ENCODE assay signal across 8 cellular contexts in genomic region chr14:22653012-22653621, GRCh38. TPM values are rescaled to one million over a fixed set of nuclear protein-coding genes. Genes with fewer than 3 reads are reported as not detected.
DNase-seq lines count a peak whose midpoint lies in the region; ATAC-seq and TF ChIP-seq lines count a peak whose summit lies in the region.

No MANE protein-coding gene starts in this region.

- DNase-seq in Right ventricle myocardium inferior (ENCODE audit: missing footprints) (no peak), cardiac septum (ENCODE audit: low spot score) (no peak), LNCaP clone FGC (ENCODE audit: low read depth) (peak; percentile 30), RWPE2 (ENCODE audit: low spot score) (no peak), heart left ventricle (peak in 4 of 5 donors; percentile 31 to 53 (median 48)), sigmoid colon (peak; percentile 72)
- DNase-seq in activated naive CD4-positive, alpha-beta T cell treated with anti-CD3 and anti-CD28 coated beads, Interleukin-2, amount 10 ng/mL, durations not matched to agents 7 days and 5 days = peak; percentile 70

- H3K4me3 ChIP-seq in LNCaP clone FGC (ENCODE audit: low read depth, low read length) (no peak overlapping the region), RWPE2 (ENCODE audit: severe bottlenecking) (no peak overlapping the region), heart left ventricle (no peak overlapping the region), sigmoid colon (no peak overlapping the region)

- no peak overlapping the region for H3K4me3 Mint-ChIP-seq in activated naive CD4-positive, alpha-beta T cell treated with anti-CD3 and anti-CD28 coated beads, Interleukin-2, amount 10 ng/mL, durations not matched to agents 7 days and 5 days

- TF ChIP-seq CTCF in LNCaP clone FGC (IDR thresholded peaks at IDR 0.05; ENCODE audit: control insufficient read depth, extremely low read depth, insufficient read depth) (peak; percentile 97), RWPE2 (IDR thresholded peaks at IDR 0.05; ENCODE audit: poor library complexity, severe bottlenecking) (peak; percentile 97), heart left ventricle (IDR thresholded peaks at IDR 0.05) (peak; percentile 65 to 80 (median 70)), sigmoid colon (IDR thresholded peaks at IDR 0.05) (peak; percentile 56 to 82 (median 72))

- CTCF ChIA-PET in activated naive CD4-positive, alpha-beta T cell treated with anti-CD3 and anti-CD28 coated beads, Interleukin-2, amount 10 ng/mL, durations not matched to agents 7 days and 5 days (lab: Charles Lee) = interaction anchor here (0.8 to 5.7 kb wide), 19 partner anchors 9 to 941 kb away, joined by 3 to 62 read pairs (median 4); partner anchors contain the start of genes ABHD4, AJUBA, DAD1 and OR6J1

- peaks cover 17% of the 10 kb centered on the region for H3K4me1 ChIP-seq in RWPE2 (ENCODE audit: insufficient read depth, poor library complexity, severe bottlenecking)
- peaks cover 0 to 2% (median 0%) of the 10 kb centered on the region in 12 donors for H3K4me1 ChIP-seq in heart left ventricle
- H3K4me1 ChIP-seq in sigmoid colon = peaks cover 0 to 9% (median 4%) of the 10 kb centered on the region in 4 donors

- 8 to 15% (median 13%) methylated on average over 4 of the region's 4 CpGs for WGBS in heart left ventricle, 4 donors
- WGBS in sigmoid colon, 2 donors = 4 to 10% methylated on average over 4 of the region's 4 CpGs

- no peaks in the 10 kb centered on the region for H3K36me3 ChIP-seq in RWPE2 (ENCODE audit: low read depth)
- no peaks in the 10 kb centered on the region for H3K36me3 ChIP-seq in heart left ventricle
- no peaks in the 10 kb centered on the region for H3K36me3 ChIP-seq in sigmoid colon

- no peaks in the 10 kb centered on the region for H3K27me3 ChIP-seq in RWPE2 (ENCODE audit: insufficient read depth, poor library complexity, severe bottlenecking)
- H3K27me3 ChIP-seq in heart left ventricle = no peaks in the 10 kb centered on the region
- no peaks in the 10 kb centered on the region for H3K27me3 ChIP-seq in sigmoid colon

- H3K9me3 ChIP-seq in RWPE2 (ENCODE audit: severe bottlenecking) (no peaks in the 10 kb centered on the region), heart left ventricle (no peaks in the 10 kb centered on the region), sigmoid colon (no peaks in the 10 kb centered on the region)

- intact Hi-C loops in Right ventricle myocardium inferior (cut with DNase I) (loop anchor here (2.0 to 10.0 kb wide), 3 partner anchors 62 to 266 kb away; no protein-coding TSS in a partner anchor), cardiac septum (cut with DNase I) (loop anchor here (1.0 to 5.0 kb wide), 3 partner anchors 83 to 266 kb away; no protein-coding TSS in a partner anchor), heart left ventricle (cut with DNase I) (loop anchor here (1.0 to 10.0 kb wide), 13 partner anchors 81 to 266 kb away; partner anchors contain the start of genes SLC7A7 (in 2 of the 10) and MRPL52 (in 1 of the 10)), sigmoid colon (cut with DNase I) (loop anchor here (1.0 kb wide), 2 partner anchors 83 to 96 kb away; no protein-coding TSS in a partner anchor)

- H3K36me3 Mint-ChIP-seq in activated naive CD4-positive, alpha-beta T cell treated with anti-CD3 and anti-CD28 coated beads, Interleukin-2, amount 10 ng/mL, durations not matched to agents 7 days and 5 days = no peaks in the 10 kb centered on the region

- TF ChIP-seq POLR2A in heart left ventricle (IDR thresholded peaks at IDR 0.05) = no peak
- TF ChIP-seq POLR2A in sigmoid colon (IDR thresholded peaks at IDR 0.05) = no peak

- H3K27ac Mint-ChIP-seq in activated naive CD4-positive, alpha-beta T cell treated with anti-CD3 and anti-CD28 coated beads, Interleukin-2, amount 10 ng/mL, durations not matched to agents 7 days and 5 days = no peak overlapping the region

- no peak for TF ChIP-seq EP300 in sigmoid colon (IDR thresholded peaks at IDR 0.05)

- ATAC-seq in Right ventricle myocardium inferior (peak; percentile 53), RWPE2 (ENCODE audit: low read depth) (peak; percentile 85), heart left ventricle (peak in 3 of 4 donors; percentile 81 to 89 (median 86)), GM21786 (IDR thresholded peaks at IDR 0.05; ENCODE audit: unreplicated experiment) (no peak)

- H3K9me3 Mint-ChIP-seq in activated naive CD4-positive, alpha-beta T cell treated with anti-CD3 and anti-CD28 coated beads, Interleukin-2, amount 10 ng/mL, durations not matched to agents 7 days and 5 days = no peaks in the 10 kb centered on the region

- H3K4me1 Mint-ChIP-seq in activated naive CD4-positive, alpha-beta T cell treated with anti-CD3 and anti-CD28 coated beads, Interleukin-2, amount 10 ng/mL, durations not matched to agents 7 days and 5 days = no peaks in the 10 kb centered on the region

- H3K27me3 Mint-ChIP-seq in activated naive CD4-positive, alpha-beta T cell treated with anti-CD3 and anti-CD28 coated beads, Interleukin-2, amount 10 ng/mL, durations not matched to agents 7 days and 5 days = no peaks in the 10 kb centered on the region

- H3K27ac ChIP-seq in RWPE2 (ENCODE audit: poor library complexity, severe bottlenecking) (no peak overlapping the region), heart left ventricle (no peak overlapping the region), sigmoid colon (no peak overlapping the region)

RNA-seq across cellular contexts. Expression of gene OR6J1, which starts 9.0 kb away (rescaled TPM):
- total RNA-seq in Right ventricle myocardium inferior (not detected), cardiac septum (not detected), heart left ventricle (under 1 TPM in 1 of 9 donors, not detected in 8; 0.06 TPM), sigmoid colon (not detected)
- polyA plus RNA-seq in heart left ventricle (not detected), sigmoid colon (not detected)

RNA-seq across cellular contexts. Expression of gene ABHD4, which starts 55.0 kb away (rescaled TPM):
- total RNA-seq in Right ventricle myocardium inferior = 22.0 TPM
- 18.6 TPM for total RNA-seq in cardiac septum
- total RNA-seq in heart left ventricle = 10 to 100 TPM; 16.8 to 35.5 (median 25.9) TPM
- 10 to 100 TPM; 10.4 to 18.0 TPM for polyA plus RNA-seq in heart left ventricle
- total RNA-seq in sigmoid colon = 10 to 100 TPM; 17.4 to 20.4 (median 18.7) TPM
- 10 to 100 TPM in 2 of 3 donors, 1 to 10 TPM in 1; 9.5 to 18.0 (median 12.3) TPM for polyA plus RNA-seq in sigmoid colon

Comparison
In these comparisons a context has a peak if more than half of its experiments do, and no peak if none do; other contexts are left out.
1. DNase-seq: peak in LNCaP clone FGC (single experiment), activated naive CD4-positive, alpha-beta T cell treated with anti-CD3 and anti-CD28 coated beads, Interleukin-2, amount 10 ng/mL, durations not matched to agents 7 days and 5 days (single experiment), heart left ventricle (4 of 5) and sigmoid colon (single experiment); none in Right ventricle myocardium inferior (single experiment), cardiac septum (single experiment) and RWPE2 (single experiment).
2. Peak in every context shown above with its lines, with median percentiles within 50 percentile points of each other: CTCF ChIP-seq.